In genomic region chr19:46648070-46648960, GRCh38 we compare ENCODE assay signal across 13 cellular contexts. TPM values are rescaled to one million over a fixed set of nuclear protein-coding genes. Genes with fewer than 3 reads are reported as not detected.
DNase-seq lines count a peak whose midpoint lies in the region; ATAC-seq and TF ChIP-seq lines count a peak whose summit lies in the region.
"Had no signal": no experiment of that assay in that cellular context is flagged by ENCODE, and none has a peak within 500 bp of the region (broad histone marks: within the 10 kb centered on the region; RNA-seq: fewer than 3 reads in every experiment).

No MANE protein-coding gene starts in this region.

- peak; percentile 22 for DNase-seq in stimulated activated CD4-positive, alpha-beta T cell treated with anti-CD3 and anti-CD28 coated beads, Interleukin-15, amount 100 ng/mL, for 24 hours
- no peak for DNase-seq in stimulated activated CD4-positive, alpha-beta T cell treated with anti-CD3 and anti-CD28 coated beads, Interleukin-4, amount 100 ng/mL, for 24 hours
- no peak for DNase-seq in activated naive CD8-positive, alpha-beta T cell treated with anti-CD3 and anti-CD28 coated beads, Interleukin-2, amount 10 ng/mL, durations not matched to agents 7 days and 5 days
- no peak for DNase-seq in mesenchymal stem cell
- no peak for DNase-seq in MM.1S
- DNase-seq in DMS79 (lab: John Stamatoyannopoulos, UW), result no peak
- DNase-seq in HCEC 1CT, result no peak
- DNase-seq: activated CD8-positive, alpha-beta memory T cell treated with anti-CD3 and anti-CD28 coated beads for 24 hours; NCI-H524 treated with DMSO at 0.1 percent for 48 hours; stimulated activated naive CD4-positive, alpha-beta T cell treated with Interleukin-2 at 50 U/mL for 16 hours had no signal

- H3K18ac ChIP-seq in mesenchymal stem cell (ENCODE audit: low read depth in 1 of 2, low read length in 2 of 2), result no peak overlapping the region

- H3K9ac ChIP-seq in mesenchymal stem cell (ENCODE audit: low read length) (no peak overlapping the region), MM.1S (ENCODE audit: low read length) (no peak overlapping the region)

- H3K36me3 ChIP-seq in mesenchymal stem cell (ENCODE audit: control insufficient read depth in 1 of 2, insufficient read depth in 2 of 2, low read depth in 1 of 2, low read length in 2 of 2), result peaks cover 4 to 7% of the 10 kb centered on the region in 2 experiments
- no peaks in the 10 kb centered on the region for H3K36me3 ChIP-seq in MM.1S (replicated peaks; ENCODE audit: insufficient read depth, low read length)
- H3K36me3 ChIP-seq: neutrophil had no signal

- H2AK5ac ChIP-seq in mesenchymal stem cell (ENCODE audit: low read length, severe bottlenecking), result no peak overlapping the region

- no peak for ATAC-seq in activated naive CD8-positive, alpha-beta T cell treated with anti-CD3 and anti-CD28 coated beads, Interleukin-2, amount 10 ng/mL, durations not matched to agents 7 days and 5 days (ENCODE audit: low read depth)
- ATAC-seq in GM18517 (IDR thresholded peaks at IDR 0.05; ENCODE audit: unreplicated experiment), result no peak
- ATAC-seq: esophagus mucosa had no signal

- no peak overlapping the region for H3K14ac ChIP-seq in mesenchymal stem cell (ENCODE audit: low read length in 2 of 2)

- no peak for TF ChIP-seq CTCF in MM.1S (IDR thresholded peaks at IDR 0.05; ENCODE audit: low read length)

- H3K27ac ChIP-seq in mesenchymal stem cell (ENCODE audit: low read length, poor library complexity, severe bottlenecking), result no peak overlapping the region
- no peak overlapping the region for H3K27ac ChIP-seq in MM.1S (ENCODE audit: low read length)
- H3K27ac ChIP-seq: neutrophil had no signal

- H3K4me1 Mint-ChIP-seq in activated naive CD8-positive, alpha-beta T cell treated with anti-CD3 and anti-CD28 coated beads, Interleukin-2, amount 10 ng/mL, durations not matched to agents 7 days and 5 days, result peaks cover 6% of the 10 kb centered on the region

- H3K27me3 Mint-ChIP-seq in activated naive CD8-positive, alpha-beta T cell treated with anti-CD3 and anti-CD28 coated beads, Interleukin-2, amount 10 ng/mL, durations not matched to agents 7 days and 5 days, result peaks cover 60% of the 10 kb centered on the region

- no peak overlapping the region for H3K4ac ChIP-seq in mesenchymal stem cell (ENCODE audit: low read depth in 1 of 2, low read length in 2 of 2)

- 76% methylated on average over 53 of the region's 63 CpGs for WGBS in mesenchymal stem cell

- H3K36me3 Mint-ChIP-seq in activated naive CD8-positive, alpha-beta T cell treated with anti-CD3 and anti-CD28 coated beads, Interleukin-2, amount 10 ng/mL, durations not matched to agents 7 days and 5 days, result peaks cover 6% of the 10 kb centered on the region

- POLR2A ChIA-PET in activated naive CD8-positive, alpha-beta T cell treated with anti-CD3 and anti-CD28 coated beads, Interleukin-2, amount 10 ng/mL, durations not matched to agents 7 days and 5 days (lab: Charles Lee), result interaction anchor here (0.6 kb wide), 2 partner anchors 35 to 1686 kb away, joined by 3 read pairs; no protein-coding TSS in a partner anchor

- H3K79me2 ChIP-seq in MM.1S (ENCODE audit: low read length), result no peaks in the 10 kb centered on the region

- H4K20me1 ChIP-seq in MM.1S (ENCODE audit: insufficient read depth, low read length), result no peaks in the 10 kb centered on the region

- peak overlapping the region; percentile 18 for H3K4me3 Mint-ChIP-seq in activated naive CD8-positive, alpha-beta T cell treated with anti-CD3 and anti-CD28 coated beads, Interleukin-2, amount 10 ng/mL, durations not matched to agents 7 days and 5 days

- no peak overlapping the region for H2BK12ac ChIP-seq in mesenchymal stem cell (ENCODE audit: low read length in 2 of 2)

- H4K91ac ChIP-seq in mesenchymal stem cell (ENCODE audit: low read length), result no peak overlapping the region

- no peak overlapping the region for H3K23ac ChIP-seq in mesenchymal stem cell (ENCODE audit: low read length in 2 of 2)

- H2AFZ ChIP-seq in mesenchymal stem cell (ENCODE audit: low read depth, low read length), result no peak overlapping the region
- no peak overlapping the region for H2AFZ ChIP-seq in MM.1S (ENCODE audit: low read length)

- peak overlapping the region; percentile 49 for H3K27ac Mint-ChIP-seq in activated naive CD8-positive, alpha-beta T cell treated with anti-CD3 and anti-CD28 coated beads, Interleukin-2, amount 10 ng/mL, durations not matched to agents 7 days and 5 days

- peaks cover 7% of the 10 kb centered on the region for H3K9me3 Mint-ChIP-seq in activated naive CD8-positive, alpha-beta T cell treated with anti-CD3 and anti-CD28 coated beads, Interleukin-2, amount 10 ng/mL, durations not matched to agents 7 days and 5 days

- no peaks in the 10 kb centered on the region for H3K79me1 ChIP-seq in mesenchymal stem cell (replicated peaks; ENCODE audit: low read length, poor library complexity, severe bottlenecking)

- no peak overlapping the region for H3K4me2 ChIP-seq in mesenchymal stem cell (ENCODE audit: low read length, poor library complexity, severe bottlenecking)
- H3K4me2 ChIP-seq in MM.1S (ENCODE audit: low read depth, low read length), result no peak overlapping the region

- peaks cover 17% of the 10 kb centered on the region for H3K9me3 ChIP-seq in mesenchymal stem cell (ENCODE audit: control insufficient read depth, low read length)
- H3K9me3 ChIP-seq in MM.1S (replicated peaks; ENCODE audit: insufficient read depth, low read length), result no peaks in the 10 kb centered on the region
- H3K9me3 ChIP-seq: neutrophil had no signal

- H4K8ac ChIP-seq in mesenchymal stem cell (ENCODE audit: low read length), result no peak overlapping the region

- H3K4me3 ChIP-seq in mesenchymal stem cell (ENCODE audit: insufficient read depth in 1 of 2, low read depth in 1 of 2, low read length in 2 of 2), result no peak overlapping the region
- no peak overlapping the region for H3K4me3 ChIP-seq in MM.1S (ENCODE audit: low read length)

- H2BK120ac ChIP-seq in mesenchymal stem cell (ENCODE audit: low read depth, low read length), result no peak overlapping the region

- H2BK15ac ChIP-seq in mesenchymal stem cell (ENCODE audit: low read depth, poor library complexity, severe bottlenecking), result peak overlapping the region; percentile 28

- no peaks in the 10 kb centered on the region for H3F3A ChIP-seq in MM.1S (ENCODE audit: insufficient read depth, low read length)

- no peaks in the 10 kb centered on the region for H3K9me2 ChIP-seq in MM.1S (replicated peaks; ENCODE audit: insufficient read depth, low read length)

- H3K4me1 ChIP-seq in mesenchymal stem cell (ENCODE audit: control insufficient read depth, insufficient read depth, low read depth, low read length), result no peaks in the 10 kb centered on the region
- H3K4me1 ChIP-seq in MM.1S (ENCODE audit: low read length), result no peaks in the 10 kb centered on the region

- H2BK5ac ChIP-seq in mesenchymal stem cell (ENCODE audit: low read depth, low read length, poor library complexity, severe bottlenecking), result no peak overlapping the region

- H3K27me3 ChIP-seq in mesenchymal stem cell (ENCODE audit: control insufficient read depth in 1 of 2, insufficient read depth in 1 of 2, low read length in 2 of 2) (peaks cover 0 to 8% of the 10 kb centered on the region in 2 experiments), MM.1S (replicated peaks; ENCODE audit: insufficient read depth, low read length) (peaks cover 60% of the 10 kb centered on the region)

RNA-seq across cellular contexts. Expression of gene GNG8, which starts 12.3 kb away (rescaled TPM):
- total RNA-seq in activated naive CD8-positive, alpha-beta T cell treated with anti-CD3 and anti-CD28 coated beads, Interleukin-2, amount 10 ng/mL, durations not matched to agents 7 days and 5 days, result 1 to 10 TPM in 1 of 2 experiments, not detected in 1; 2.4 TPM
- polyA plus RNA-seq in mesenchymal stem cell (2013, experiment 1 of 2), result not detected
- 1.3 TPM for polyA plus RNA-seq in mesenchymal stem cell (2013, experiment 2 of 2)
- total RNA-seq: esophagus mucosa had no signal

RNA-seq across cellular contexts. Expression of gene DACT3, which starts 12.7 kb away (rescaled TPM):
- total RNA-seq in activated naive CD8-positive, alpha-beta T cell treated with anti-CD3 and anti-CD28 coated beads, Interleukin-2, amount 10 ng/mL, durations not matched to agents 7 days and 5 days, result under 1 TPM; 0.42 to 0.48 TPM
- polyA plus RNA-seq in mesenchymal stem cell (2013, experiment 1 of 2), result 25.9 TPM
- polyA plus RNA-seq in mesenchymal stem cell (2013, experiment 2 of 2), result 26.2 TPM

RNA-seq across cellular contexts. Expression of gene PTGIR, which starts 23.4 kb away (rescaled TPM):
- 1 to 10 TPM; 8.0 to 8.5 TPM for total RNA-seq in activated naive CD8-positive, alpha-beta T cell treated with anti-CD3 and anti-CD28 coated beads, Interleukin-2, amount 10 ng/mL, durations not matched to agents 7 days and 5 days
- polyA plus RNA-seq in mesenchymal stem cell (2013, experiment 1 of 2), result 20.7 TPM
- polyA plus RNA-seq in mesenchymal stem cell (2013, experiment 2 of 2), result 19.9 TPM

RNA-seq across cellular contexts. Expression of gene CALM3, which starts 47.2 kb away (rescaled TPM):
- total RNA-seq in activated naive CD8-positive, alpha-beta T cell treated with anti-CD3 and anti-CD28 coated beads, Interleukin-2, amount 10 ng/mL, durations not matched to agents 7 days and 5 days, result 100 to 1,000 TPM; 485 to 503 TPM
- 253 TPM for polyA plus RNA-seq in mesenchymal stem cell (2013, experiment 1 of 2)
- 257 TPM for polyA plus RNA-seq in mesenchymal stem cell (2013, experiment 2 of 2)
